ENCODE assay signal across 16 cellular contexts in genomic region chr11:59141191-59141590, GRCh38. TPM values are rescaled to one million over a fixed set of nuclear protein-coding genes. Genes with fewer than 3 reads are reported as not detected.
DNase-seq lines count a peak whose midpoint lies in the region; ATAC-seq and TF ChIP-seq lines count a peak whose summit lies in the region.
"Had no signal": no experiment of that assay in that cellular context is flagged by ENCODE, and none has a peak within 500 bp of the region (broad histone marks: within the 10 kb centered on the region; RNA-seq: fewer than 3 reads in every experiment).

No MANE protein-coding gene starts in this region.

- H3K36me3 Mint-ChIP-seq in T-helper 2 cell treated with Interferon-gamma antibody and Interleukin-4, amounts not matched to agents 5 μg/mL and 100 μg/mL, for 36 hours (ENCODE audit: low read depth): peaks cover 28% of the 10 kb centered on the region
- no peaks in the 10 kb centered on the region for H3K36me3 Mint-ChIP-seq in IgD-negative memory B cell
- H3K36me3 Mint-ChIP-seq in activated T-helper 2 cell treated with anti-CD3 and anti-CD28 coated beads, Interferon-gamma antibody, Interleukin-2, Interleukin-4, amounts not matched to agents 10 μg/mL and 5 μg/mL and 100 μg/mL, durations not matched to agents 14 hours and 24 hours and 36 hours (ENCODE audit: low read depth): peaks cover 25% of the 10 kb centered on the region
- H3K36me3 Mint-ChIP-seq in nephron (ENCODE audit: low read depth): no peaks in the 10 kb centered on the region

- H3K9me3 Mint-ChIP-seq in T-helper 2 cell treated with Interferon-gamma antibody and Interleukin-4, amounts not matched to agents 5 μg/mL and 100 μg/mL, for 36 hours: no peaks in the 10 kb centered on the region
- H3K9me3 Mint-ChIP-seq in IgD-negative memory B cell: no peaks in the 10 kb centered on the region
- no peaks in the 10 kb centered on the region for H3K9me3 Mint-ChIP-seq in activated T-helper 2 cell treated with anti-CD3 and anti-CD28 coated beads, Interferon-gamma antibody, Interleukin-2, Interleukin-4, amounts not matched to agents 10 μg/mL and 5 μg/mL and 100 μg/mL, durations not matched to agents 14 hours and 24 hours and 36 hours
- H3K9me3 Mint-ChIP-seq in nephron: no peaks in the 10 kb centered on the region

- H3K27ac Mint-ChIP-seq in T-helper 2 cell treated with Interferon-gamma antibody and Interleukin-4, amounts not matched to agents 5 μg/mL and 100 μg/mL, for 36 hours: no peak overlapping the region
- H3K27ac Mint-ChIP-seq in IgD-negative memory B cell (peak overlapping the region in 1 of 3 donors; percentile 4), nephron (peak overlapping the region in 1 of 3 experiments; percentile 92)
- peak overlapping the region; percentile 95 for H3K27ac Mint-ChIP-seq in activated T-helper 2 cell treated with anti-CD3 and anti-CD28 coated beads, Interferon-gamma antibody, Interleukin-2, Interleukin-4, amounts not matched to agents 10 μg/mL and 5 μg/mL and 100 μg/mL, durations not matched to agents 14 hours and 24 hours and 36 hours
- H3K27ac Mint-ChIP-seq: H9 had no signal

- no peaks in the 10 kb centered on the region for H3K27me3 Mint-ChIP-seq in T-helper 2 cell treated with Interferon-gamma antibody and Interleukin-4, amounts not matched to agents 5 μg/mL and 100 μg/mL, for 36 hours (ENCODE audit: low read depth)
- H3K27me3 Mint-ChIP-seq in IgD-negative memory B cell (no peaks in the 10 kb centered on the region), nephron (ENCODE audit: low read depth) (peaks cover 15% of the 10 kb centered on the region)
- H3K27me3 Mint-ChIP-seq in activated T-helper 2 cell treated with anti-CD3 and anti-CD28 coated beads, Interferon-gamma antibody, Interleukin-2, Interleukin-4, amounts not matched to agents 10 μg/mL and 5 μg/mL and 100 μg/mL, durations not matched to agents 14 hours and 24 hours and 36 hours (ENCODE audit: low read depth): no peaks in the 10 kb centered on the region

- intact Hi-C loops in activated T-helper 2 cell treated with anti-CD3 and anti-CD28 coated beads, Interferon-gamma antibody, Interleukin-2, Interleukin-4, amounts not matched to agents 10 μg/mL and 5 μg/mL and 100 μg/mL, durations not matched to agents 14 hours and 24 hours and 36 hours (cut with micrococcal nuclease): loop anchor here (5.0 to 10.0 kb wide), 2 partner anchors 1476 to 1684 kb away; partner anchors contain the start of gene ZDHHC5

- DNase-seq in T-helper 2 cell treated with Interferon-gamma antibody and Interleukin-4, amounts not matched to agents 5 μg/mL and 100 μg/mL, for 36 hours (ENCODE audit: low spot score): no peak
- no peak for DNase-seq in T-helper 2 cell
- no peak for DNase-seq in activated T-helper 2 cell treated with anti-CD3 and anti-CD28 coated beads, Interferon-gamma antibody, Interleukin-2, Interleukin-4, amounts not matched to agents 10 μg/mL and 5 μg/mL and 100 μg/mL, durations not matched to agents 14 hours and 24 hours and 36 hours (ENCODE audit: low spot score)
- DNase-seq in HT-29 (ENCODE audit: low spot score): no peak
- DNase-seq in NCI-H146 (lab: John Stamatoyannopoulos, UW): no peak
- DNase-seq: DMS153, H9, Kasumi-1, NCI-H2081, NCI-H748 treated with DMSO at 0.1 percent for 48 hours, right lobe of liver, stomach had no signal

- TF ChIP-seq CTCF in nephron (IDR thresholded peaks at IDR 0.05; ENCODE audit: unreplicated experiment in 3 of 3): no peak

- no peak for ATAC-seq in GM21381 (IDR thresholded peaks at IDR 0.05; ENCODE audit: unreplicated experiment)
- ATAC-seq: right lobe of liver had no signal

- H3K4me1 Mint-ChIP-seq in T-helper 2 cell treated with Interferon-gamma antibody and Interleukin-4, amounts not matched to agents 5 μg/mL and 100 μg/mL, for 36 hours (ENCODE audit: low read depth): peaks cover 37% of the 10 kb centered on the region
- H3K4me1 Mint-ChIP-seq in IgD-negative memory B cell (peaks cover 37 to 40% (median 40%) of the 10 kb centered on the region in 3 donors), nephron (peaks cover 35% of the 10 kb centered on the region)
- H3K4me1 Mint-ChIP-seq in activated T-helper 2 cell treated with anti-CD3 and anti-CD28 coated beads, Interferon-gamma antibody, Interleukin-2, Interleukin-4, amounts not matched to agents 10 μg/mL and 5 μg/mL and 100 μg/mL, durations not matched to agents 14 hours and 24 hours and 36 hours (ENCODE audit: low read depth): peaks cover 45% of the 10 kb centered on the region

- H3K4me3 Mint-ChIP-seq in T-helper 2 cell treated with Interferon-gamma antibody and Interleukin-4, amounts not matched to agents 5 μg/mL and 100 μg/mL, for 36 hours: peak overlapping the region; percentile 93
- H3K4me3 Mint-ChIP-seq in IgD-negative memory B cell: peak overlapping the region; percentile 17 to 99 (median 92)
- peak overlapping the region; percentile 94 for H3K4me3 Mint-ChIP-seq in activated T-helper 2 cell treated with anti-CD3 and anti-CD28 coated beads, Interferon-gamma antibody, Interleukin-2, Interleukin-4, amounts not matched to agents 10 μg/mL and 5 μg/mL and 100 μg/mL, durations not matched to agents 14 hours and 24 hours and 36 hours (ENCODE audit: low read depth)
- peak overlapping the region; percentile 14 to 94 (median 93) for H3K4me3 Mint-ChIP-seq in nephron

RNA-seq across cellular contexts. Expression of gene FAM111A, which starts 1.5 kb away (rescaled TPM):
- 23.7 TPM for polyA plus RNA-seq in IgD-negative memory B cell
- 66.2 and 69.1 TPM in 2 replicates for total RNA-seq in activated T-helper 2 cell treated with anti-CD3 and anti-CD28 coated beads, Interferon-gamma antibody, Interleukin-2, Interleukin-4, amounts not matched to agents 10 μg/mL and 5 μg/mL and 100 μg/mL, durations not matched to agents 14 hours and 24 hours and 36 hours
- 43.6 and 51.9 TPM in 2 replicates for total RNA-seq in HT-29 (2014; rRNA removed; shearing (Covaris generic))

RNA-seq across cellular contexts. Expression of gene DTX4, which starts 30.7 kb away (rescaled TPM):
- polyA plus RNA-seq in IgD-negative memory B cell: 4.5 TPM
- total RNA-seq in activated T-helper 2 cell treated with anti-CD3 and anti-CD28 coated beads, Interferon-gamma antibody, Interleukin-2, Interleukin-4, amounts not matched to agents 10 μg/mL and 5 μg/mL and 100 μg/mL, durations not matched to agents 14 hours and 24 hours and 36 hours: 0.09 and 0.68 TPM in 2 replicates
- 20.8 and 22.6 TPM in 2 replicates for total RNA-seq in HT-29 (2014; rRNA removed; shearing (Covaris generic))

RNA-seq across cellular contexts. Expression of gene FAM111B, which starts 34.2 kb away (rescaled TPM):
- polyA plus RNA-seq in IgD-negative memory B cell: 3.8 TPM
- total RNA-seq in activated T-helper 2 cell treated with anti-CD3 and anti-CD28 coated beads, Interferon-gamma antibody, Interleukin-2, Interleukin-4, amounts not matched to agents 10 μg/mL and 5 μg/mL and 100 μg/mL, durations not matched to agents 14 hours and 24 hours and 36 hours: 57.6 and 59.4 TPM in 2 replicates
- total RNA-seq in HT-29 (2014; rRNA removed; shearing (Covaris generic)): 19.5 and 21.0 TPM in 2 replicates

RNA-seq across cellular contexts. Expression of gene GLYATL1B, which starts 55.1 kb away (rescaled TPM):
- 0.26 TPM for polyA plus RNA-seq in IgD-negative memory B cell
- total RNA-seq in activated T-helper 2 cell treated with anti-CD3 and anti-CD28 coated beads, Interferon-gamma antibody, Interleukin-2, Interleukin-4, amounts not matched to agents 10 μg/mL and 5 μg/mL and 100 μg/mL, durations not matched to agents 14 hours and 24 hours and 36 hours: not detected in 2 replicates
- not detected in 2 replicates for total RNA-seq in HT-29 (2014; rRNA removed; shearing (Covaris generic))
- total RNA-seq: H9, liver, stomach had no signal
- polyA plus RNA-seq: liver, stomach had no signal

Comparison
In these comparisons a context has a peak if more than half of its experiments do, and no peak if none do; other contexts are left out.
1. RNA of gene DTX4, which starts 30.7 kb away (total RNA-seq): 20.8 to 22.6 TPM in HT-29; 0.09 to 0.68 TPM in activated T-helper 2 cell treated with anti-CD3 and anti-CD28 coated beads, Interferon-gamma antibody, Interleukin-2, Interleukin-4, amounts not matched to agents 10 μg/mL and 5 μg/mL and 100 μg/mL, durations not matched to agents 14 hours and 24 hours and 36 hours; every median in the first group is over 10 times any median in the second.
2. Peak in every context shown above with its lines, with median percentiles within 50 percentile points of each other: H3K4me3 Mint-ChIP-seq.